8 cellular contexts compared by ENCODE assay signal in genomic region chr6:37018152-37019064, GRCh38. TPM values are rescaled to one million over a fixed set of nuclear protein-coding genes. Genes with fewer than 3 reads are reported as not detected.
A peak's percentile ranks its signal among the peaks of the same experiment; 100 is the strongest.
DNase-seq lines count a peak whose midpoint lies in the region; ATAC-seq and TF ChIP-seq lines count a peak whose summit lies in the region.

No MANE protein-coding gene starts in this region.

- H3K4me1 ChIP-seq in PC-3 (ENCODE audit: insufficient read depth, low read length) (peaks cover 36% of the 10 kb centered on the region), esophagus squamous epithelium (peaks cover 11 to 54% (median 14%) of the 10 kb centered on the region in 3 donors)

- POLR2A ChIA-PET in PC-3 (lab: Charles Lee; ENCODE audit: unreplicated experiment) = interaction anchor here (0.6 kb wide), 2 partner anchors 154 to 224 kb away, joined by 3 to 10 read pairs; no protein-coding TSS in a partner anchor

- H3K4me3 ChIP-seq in PC-3 (ENCODE audit: low read length) (no peak overlapping the region), esophagus squamous epithelium (no peak overlapping the region)

- peak; percentile 82 for DNase-seq in DMS79 (lab: John Stamatoyannopoulos, UW)
- DNase-seq in PC-3 = peak; percentile 94
- DNase-seq in activated T-cell treated with anti-CD3 and anti-CD28 coated beads for 48 hours (ENCODE audit: low read depth) = peak; percentile 86
- DNase-seq in esophagus squamous epithelium (lab: John Stamatoyannopoulos, UW) = peak; percentile 43
- DNase-seq in stimulated activated naive B cell treated with anti-CD40 and anti-IgM and Interleukin-4, amounts not matched to agents 10 μg/mL and 1 μg/mL and 100 μg/mL, for 72 hours = peak; percentile 74

- H3K27ac ChIP-seq in KOPT-K1 (ENCODE audit: low read depth, low read length, poor library complexity, severe bottlenecking) (peak overlapping the region; percentile 62), PC-3 (ENCODE audit: low read length) (peak overlapping the region; percentile 70), esophagus squamous epithelium (peak overlapping the region; percentile 28 to 55 (median 40))

- ATAC-seq in GM21825 (IDR thresholded peaks at IDR 0.05; ENCODE audit: unreplicated experiment) (peak; percentile 83), PC-3 (peak; percentile 96)
- ATAC-seq in stimulated activated naive B cell treated with anti-CD40 and anti-IgM and Interleukin-4, amounts not matched to agents 10 μg/mL and 1 μg/mL and 100 μg/mL, for 72 hours (replicated peaks) = peak; percentile 98

- no peaks in the 10 kb centered on the region for H3K36me3 ChIP-seq in KOPT-K1 (ENCODE audit: insufficient read depth, low read length)
- no peaks in the 10 kb centered on the region; the same call in 1 of the 2 replicates for H3K36me3 ChIP-seq in PC-3 (ENCODE audit: low read depth, low read length)
- H3K36me3 ChIP-seq in esophagus squamous epithelium = no peaks in the 10 kb centered on the region

- no peaks in the 10 kb centered on the region for H3K27me3 ChIP-seq in PC-3 (ENCODE audit: low read length)
- H3K27me3 ChIP-seq in esophagus squamous epithelium = no peaks in the 10 kb centered on the region

- no peaks in the 10 kb centered on the region for H3K9me3 ChIP-seq in KOPT-K1 (ENCODE audit: insufficient read depth, low read length, poor library complexity, severe bottlenecking)
- H3K9me3 ChIP-seq in PC-3 (ENCODE audit: low read length) = no peaks in the 10 kb centered on the region
- no peaks in the 10 kb centered on the region for H3K9me3 ChIP-seq in esophagus squamous epithelium

- peak overlapping the region; percentile 21; the same call in 1 of the 2 replicates for H3K9ac ChIP-seq in PC-3 (ENCODE audit: low read length)

- BruUV-seq in PC-3 (replicated peaks; lab: Mats Ljungman, UMichigan) = no TSS peak

- peak overlapping the region in 2 of 3 experiments; percentile 17 to 77 for H3K27ac Mint-ChIP-seq in nephron
- H3K27ac Mint-ChIP-seq in stimulated activated naive B cell treated with anti-CD40 and anti-IgM and Interleukin-4, amounts not matched to agents 10 μg/mL and 1 μg/mL and 100 μg/mL, for 72 hours = peak overlapping the region; percentile 56

- H3K4me2 ChIP-seq in PC-3 (ENCODE audit: low read length) = peak overlapping the region; percentile 62

- intact Hi-C loops in PC-3 (cut with micrococcal nuclease) (loop anchor here (1.0 to 2.0 kb wide), 8 partner anchors 32 to 252 kb away; partner anchors contain the start of genes C6orf89 and MTCH1), esophagus squamous epithelium (cut with DNase I) (loop anchor here (2.0 to 10.0 kb wide), 3 partner anchors 104 to 192 kb away; partner anchors contain the start of gene C6orf89)

- CTCF ChIA-PET in PC-3 (lab: Charles Lee) = interaction anchor here (0.6 to 5.1 kb wide), 17 partner anchors 32 to 257 kb away, joined by 3 to 40 read pairs (median 4); partner anchors contain the start of genes C6orf89 and MTCH1

- peaks cover 19% of the 10 kb centered on the region for H3K4me1 Mint-ChIP-seq in nephron
- peaks cover 27 to 53% of the 10 kb centered on the region in 2 donors for H3K4me1 Mint-ChIP-seq in stimulated activated naive B cell treated with anti-CD40 and anti-IgM and Interleukin-4, amounts not matched to agents 10 μg/mL and 1 μg/mL and 100 μg/mL, for 72 hours

- no peaks in the 10 kb centered on the region for H3K9me3 Mint-ChIP-seq in nephron
- no peaks in the 10 kb centered on the region for H3K9me3 Mint-ChIP-seq in stimulated activated naive B cell treated with anti-CD40 and anti-IgM and Interleukin-4, amounts not matched to agents 10 μg/mL and 1 μg/mL and 100 μg/mL, for 72 hours

- no peaks in the 10 kb centered on the region for H3K36me3 Mint-ChIP-seq in nephron (ENCODE audit: low read depth)
- H3K36me3 Mint-ChIP-seq in stimulated activated naive B cell treated with anti-CD40 and anti-IgM and Interleukin-4, amounts not matched to agents 10 μg/mL and 1 μg/mL and 100 μg/mL, for 72 hours = peaks cover 51 to 58% of the 10 kb centered on the region in 2 donors

- no peaks in the 10 kb centered on the region for H4K20me1 ChIP-seq in PC-3 (ENCODE audit: low read length)

- no peaks in the 10 kb centered on the region for H3K79me2 ChIP-seq in PC-3 (ENCODE audit: low read length)

- no peak overlapping the region for H3K4me3 Mint-ChIP-seq in nephron
- no peak overlapping the region for H3K4me3 Mint-ChIP-seq in stimulated activated naive B cell treated with anti-CD40 and anti-IgM and Interleukin-4, amounts not matched to agents 10 μg/mL and 1 μg/mL and 100 μg/mL, for 72 hours

- peak; percentile 85 for TF ChIP-seq CTCF in PC-3 (conservative IDR thresholded peaks at IDR 0.05; ENCODE audit: low read depth, low read length)
- peak; percentile 64 to 95 (median 88) for TF ChIP-seq CTCF in esophagus squamous epithelium (IDR thresholded peaks at IDR 0.05)
- peak; percentile 82 to 89 (median 87) for TF ChIP-seq CTCF in nephron (IDR thresholded peaks at IDR 0.05; ENCODE audit: unreplicated experiment in 3 of 3)

- 0 to 2% methylated on average over 8 to 9 of the region's 9 CpGs for WGBS in esophagus squamous epithelium, 2 donors

- H3K27me3 Mint-ChIP-seq in nephron (ENCODE audit: low read depth) = peaks cover 9% of the 10 kb centered on the region
- no peaks in the 10 kb centered on the region for H3K27me3 Mint-ChIP-seq in stimulated activated naive B cell treated with anti-CD40 and anti-IgM and Interleukin-4, amounts not matched to agents 10 μg/mL and 1 μg/mL and 100 μg/mL, for 72 hours

- H3F3A ChIP-seq in PC-3 (ENCODE audit: low read length, unreplicated experiment) = peaks cover 6% of the 10 kb centered on the region

- H2AFZ ChIP-seq in PC-3 (ENCODE audit: low read length) = peak overlapping the region; percentile 65

- TF ChIP-seq POLR2A in esophagus squamous epithelium (IDR thresholded peaks at IDR 0.05) = no peak

- no peaks in the 10 kb centered on the region for H3K9me2 ChIP-seq in PC-3 (replicated peaks; ENCODE audit: low read length)

RNA-seq across cellular contexts. Expression of gene FGD2, which starts 13.0 kb away (rescaled TPM):
- total RNA-seq in PC-3 (2014; rRNA removed) (0.35 and 0.44 TPM in 2 replicates), esophagus squamous epithelium (10 to 100 TPM in 1 of 4 donors, 1 to 10 TPM in 3; 2.6 to 13.4 (median 5.3) TPM)

RNA-seq across cellular contexts. Expression of gene MTCH1, which starts 32.4 kb away (rescaled TPM):
- total RNA-seq in PC-3 (2014; rRNA removed) (253 and 264 TPM in 2 replicates), esophagus squamous epithelium (100 to 1,000 TPM; 101 to 153 (median 111) TPM)

Comparison
In these comparisons a context has a peak if more than half of its experiments do, and no peak if none do; other contexts are left out.
1. DNase-seq: peak in every context shown above with its lines; median percentile 94 in PC-3; 86 in activated T-cell treated with anti-CD3 and anti-CD28 coated beads for 48 hours; 82 in DMS79; 74 in stimulated activated naive B cell treated with anti-CD40 and anti-IgM and Interleukin-4, amounts not matched to agents 10 μg/mL and 1 μg/mL and 100 μg/mL, for 72 hours; 43 in esophagus squamous epithelium.